Comparison of ENCODE assay signal across 22 cellular contexts in the genomic region with DNA sequence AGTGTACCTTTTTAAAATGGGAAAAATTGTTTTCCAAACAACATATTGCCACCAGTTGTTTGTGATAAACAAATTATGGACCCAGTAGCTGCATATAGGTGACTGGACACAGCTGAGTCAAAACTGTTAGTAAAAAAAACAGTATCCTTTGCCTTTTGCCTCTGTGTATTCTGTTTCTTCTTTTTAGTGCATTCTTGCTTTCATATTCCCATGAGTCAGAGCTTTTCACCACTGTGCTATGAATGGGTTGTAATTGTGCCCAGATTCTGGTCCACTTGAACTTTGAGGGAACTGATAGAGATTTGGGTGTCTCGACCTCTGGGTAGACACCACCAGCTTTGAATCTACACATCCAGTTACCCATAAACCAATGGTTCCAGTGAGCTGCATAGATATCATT.
"Had no signal": no experiment of that assay in that cellular context is flagged by ENCODE, and none has a peak within 500 bp of the region (broad histone marks: within the 10 kb centered on the region; RNA-seq: fewer than 3 reads in every experiment).

No MANE protein-coding gene starts in this region.

- DNase-seq: activated CD4-positive, alpha-beta memory T cell treated with anti-CD3 and anti-CD28 coated beads, Interleukin-2, amount 10 ng/mL, durations not matched to agents 7 days and 5 days; activated CD4-positive, alpha-beta T cell treated with anti-CD3 and anti-CD28 coated beads for 48 hours; activated CD4-positive, CD25-positive, alpha-beta regulatory T cell; activated CD8-positive, alpha-beta memory T cell treated with anti-CD3 and anti-CD28 coated beads, Interleukin-2, amount 10 ng/mL, durations not matched to agents 7 days and 5 days; amniotic stem cell; cerebellar nuclear complex; effector CD8-positive, alpha-beta T cell; gastrocnemius medialis; heart left ventricle; mucosa of descending colon; naive B cell; small intestine; stimulated activated naive B cell treated with anti-CD40 and anti-IgM and Interleukin-4, amounts not matched to agents 10 μg/mL and 1 μg/mL and 100 μg/mL, for 72 hours; T-helper 1 cell; T-helper 9 cell; upper lobe of right lung had no signal

- H3K4me1 Mint-ChIP-seq: activated CD4-positive, alpha-beta memory T cell treated with anti-CD3 and anti-CD28 coated beads, Interleukin-2, amount 10 ng/mL, durations not matched to agents 7 days and 5 days; activated CD8-positive, alpha-beta memory T cell treated with anti-CD3 and anti-CD28 coated beads, Interleukin-2, amount 10 ng/mL, durations not matched to agents 7 days and 5 days; memory B cell; naive B cell; neural crest cell had no signal

- H3K27ac Mint-ChIP-seq: activated CD4-positive, alpha-beta memory T cell treated with anti-CD3 and anti-CD28 coated beads, Interleukin-2, amount 10 ng/mL, durations not matched to agents 7 days and 5 days; activated CD8-positive, alpha-beta memory T cell treated with anti-CD3 and anti-CD28 coated beads, Interleukin-2, amount 10 ng/mL, durations not matched to agents 7 days and 5 days; activated naive CD8-positive, alpha-beta T cell; dendritic cell treated with granulocyte-macrophage colony-stimulating factor and Interleukin-4, amounts not matched to agents 40 ng/mL and 50 ng/mL, for 4 days; memory B cell; naive B cell; stimulated activated naive B cell treated with anti-CD40 and anti-IgM and Interleukin-4, amounts not matched to agents 10 μg/mL and 1 μg/mL and 100 μg/mL, for 72 hours had no signal

- H3K4me3 ChIP-seq: gastrocnemius medialis, heart left ventricle, mucosa of descending colon, prostate gland, right atrium auricular region, upper lobe of right lung had no signal

- H3K36me3 ChIP-seq: gastrocnemius medialis, heart left ventricle, prostate gland, right atrium auricular region, upper lobe of right lung had no signal

- H3K36me3 Mint-ChIP-seq: activated CD8-positive, alpha-beta memory T cell treated with anti-CD3 and anti-CD28 coated beads, Interleukin-2, amount 10 ng/mL, durations not matched to agents 7 days and 5 days; memory B cell had no signal

- H3K4me3 Mint-ChIP-seq: activated CD4-positive, alpha-beta memory T cell treated with anti-CD3 and anti-CD28 coated beads, Interleukin-2, amount 10 ng/mL, durations not matched to agents 7 days and 5 days; activated CD8-positive, alpha-beta memory T cell treated with anti-CD3 and anti-CD28 coated beads, Interleukin-2, amount 10 ng/mL, durations not matched to agents 7 days and 5 days; activated naive CD8-positive, alpha-beta T cell; dendritic cell treated with granulocyte-macrophage colony-stimulating factor and Interleukin-4, amounts not matched to agents 40 ng/mL and 50 ng/mL, for 4 days; memory B cell; naive B cell; neural crest cell; stimulated activated naive B cell treated with anti-CD40 and anti-IgM and Interleukin-4, amounts not matched to agents 10 μg/mL and 1 μg/mL and 100 μg/mL, for 72 hours had no signal

- H3K27me3 Mint-ChIP-seq: activated CD4-positive, alpha-beta memory T cell treated with anti-CD3 and anti-CD28 coated beads, Interleukin-2, amount 10 ng/mL, durations not matched to agents 7 days and 5 days; activated CD8-positive, alpha-beta memory T cell treated with anti-CD3 and anti-CD28 coated beads, Interleukin-2, amount 10 ng/mL, durations not matched to agents 7 days and 5 days; activated naive CD8-positive, alpha-beta T cell; dendritic cell treated with granulocyte-macrophage colony-stimulating factor and Interleukin-4, amounts not matched to agents 40 ng/mL and 50 ng/mL, for 4 days; memory B cell had no signal

- H3K27me3 ChIP-seq: gastrocnemius medialis, heart left ventricle, right atrium auricular region, upper lobe of right lung had no signal

- H3K27ac ChIP-seq: gastrocnemius medialis, heart left ventricle, prostate gland, right atrium auricular region, upper lobe of right lung had no signal
